ENCODE assay signal across 8 cellular contexts in the genomic region with DNA sequence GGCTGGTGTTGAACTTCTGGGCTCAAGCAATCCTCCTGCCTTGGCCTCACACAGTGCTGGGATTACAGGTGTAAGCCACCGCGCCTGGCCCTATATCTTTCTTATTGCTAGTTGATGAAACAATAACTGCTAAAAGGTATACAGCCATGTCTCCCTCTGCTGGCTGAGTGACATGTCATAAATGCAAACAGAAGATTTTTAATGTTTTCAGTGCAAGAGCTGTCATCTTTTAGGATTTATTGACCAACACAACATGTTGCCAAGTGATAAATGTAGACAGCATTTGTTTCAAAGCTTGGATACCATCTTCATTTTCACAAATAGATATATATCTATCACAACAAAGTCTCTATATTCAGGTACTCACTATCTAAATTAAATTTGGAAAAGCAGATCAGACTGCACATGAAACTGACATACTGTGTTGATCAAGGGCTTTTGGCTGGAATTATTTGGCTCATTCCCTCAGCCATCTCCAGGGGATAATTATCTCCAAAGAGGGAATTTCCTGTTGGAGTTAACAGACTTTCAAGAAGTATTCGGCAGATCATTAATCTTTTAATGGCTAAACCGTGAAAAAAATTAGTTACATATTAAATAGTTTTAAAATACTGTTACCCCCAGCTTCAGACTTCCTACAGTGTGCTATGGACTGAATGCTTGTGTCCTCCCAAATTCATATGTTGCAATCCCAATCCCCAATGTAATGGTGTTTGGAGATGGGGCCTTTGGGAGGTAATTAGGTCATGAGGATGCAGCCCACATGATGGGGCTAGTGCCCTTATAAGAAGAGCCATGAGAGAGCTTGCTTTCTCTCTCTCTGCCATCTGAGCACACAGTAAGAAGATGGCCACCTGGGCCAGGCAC. TPM values are rescaled to one million over a fixed set of nuclear protein-coding genes. Genes with fewer than 3 reads are reported as not detected.
A peak's percentile ranks its signal among the peaks of the same experiment; 100 is the strongest.
DNase-seq lines count a peak whose midpoint lies in the region; ATAC-seq and TF ChIP-seq lines count a peak whose summit lies in the region.

No MANE protein-coding gene starts in this region.

- intact Hi-C loops in esophagus squamous epithelium (cut with DNase I): no loop called here

- H3K36me3 ChIP-seq in esophagus squamous epithelium: no peaks in the 10 kb centered on the region
- no peaks in the 10 kb centered on the region for H3K36me3 ChIP-seq in parathyroid adenoma (ENCODE audit: control insufficient read depth, insufficient read depth, low read length)
- no peaks in the 10 kb centered on the region for H3K36me3 ChIP-seq in suprapubic skin

- peak in 5 of 6 experiments; percentile 40 to 67 (median 41) for TF ChIP-seq CTCF in esophagus squamous epithelium (IDR thresholded peaks at IDR 0.05)
- peak; percentile 43 for TF ChIP-seq CTCF in parathyroid adenoma (IDR thresholded peaks at IDR 0.05)
- TF ChIP-seq CTCF in suprapubic skin (IDR thresholded peaks at IDR 0.05): peak in 1 of 2 donors; percentile 31

- TF ChIP-seq POLR2A in esophagus squamous epithelium (IDR thresholded peaks at IDR 0.05): no peak
- no peak for TF ChIP-seq POLR2A in suprapubic skin (IDR thresholded peaks at IDR 0.05)

- H3K27ac ChIP-seq in esophagus squamous epithelium: no peak overlapping the region
- no peak overlapping the region for H3K27ac ChIP-seq in parathyroid adenoma
- no peak overlapping the region for H3K27ac ChIP-seq in suprapubic skin

- DNase-seq in CD1c-positive myeloid dendritic cell (ENCODE audit: extremely low spot score) (peak; percentile 42), NCI-H2196 treated with DMSO at 0.1 percent for 48 hours (lab: John Stamatoyannopoulos, UW; ENCODE audit: unreplicated experiment) (peak; percentile 33), esophagus squamous epithelium (lab: John Stamatoyannopoulos, UW) (no peak), suprapubic skin (ENCODE audit: low spot score in 2 of 2) (no peak), HuH-7.5 (ENCODE audit: low spot score) (no peak)
- peak; percentile 62 for DNase-seq in activated CD8-positive, alpha-beta memory T cell treated with anti-CD3 and anti-CD28 coated beads for 24 hours

- H3K4me2 ChIP-seq in parathyroid adenoma (ENCODE audit: low read length): no peak overlapping the region

- ATAC-seq in GM19351 (IDR thresholded peaks at IDR 0.05; ENCODE audit: unreplicated experiment): peak; percentile 51

- no peaks in the 10 kb centered on the region for H3K27me3 ChIP-seq in esophagus squamous epithelium
- no peaks in the 10 kb centered on the region for H3K27me3 ChIP-seq in parathyroid adenoma (ENCODE audit: control insufficient read depth, insufficient read depth, low read length)
- H3K27me3 ChIP-seq in suprapubic skin: no peaks in the 10 kb centered on the region

- H3K4me3 ChIP-seq in esophagus squamous epithelium (no peak overlapping the region), parathyroid adenoma (ENCODE audit: low read depth, low read length) (no peak overlapping the region), suprapubic skin (no peak overlapping the region)

- no peak for TF ChIP-seq EP300 in suprapubic skin (IDR thresholded peaks at IDR 0.05)

- no peaks in the 10 kb centered on the region for H3K9me3 ChIP-seq in esophagus squamous epithelium
- no peaks in the 10 kb centered on the region for H3K9me3 ChIP-seq in parathyroid adenoma (ENCODE audit: control insufficient read depth, low read length)
- no peaks in the 10 kb centered on the region for H3K9me3 ChIP-seq in suprapubic skin

- no peak overlapping the region for H2AFZ ChIP-seq in parathyroid adenoma

- H3K79me2 ChIP-seq in parathyroid adenoma: no peaks in the 10 kb centered on the region

- no peak overlapping the region for H3K9ac ChIP-seq in parathyroid adenoma

- peaks cover 0 to 4% (median 0%) of the 10 kb centered on the region in 3 donors for H3K4me1 ChIP-seq in esophagus squamous epithelium
- no peaks in the 10 kb centered on the region for H3K4me1 ChIP-seq in parathyroid adenoma
- no peaks in the 10 kb centered on the region for H3K4me1 ChIP-seq in suprapubic skin

- WGBS in esophagus squamous epithelium, 2 donors: 19 to 36% methylated on average over 4 of the region's 4 CpGs
- WGBS in suprapubic skin: 23% methylated on average over 4 of the region's 4 CpGs

RNA-seq across cellular contexts. Expression of a gene that starts 41.3 kb away (rescaled TPM):
- total RNA-seq in esophagus squamous epithelium: 10 to 100 TPM; 21.5 to 35.1 (median 29.2) TPM
- 10 to 100 TPM; 61.7 to 89.1 (median 78.4) TPM for total RNA-seq in suprapubic skin

Comparison
In these comparisons a context has a peak if more than half of its experiments do, and no peak if none do; other contexts are left out.
1. DNase-seq: peak in CD1c-positive myeloid dendritic cell (single experiment), NCI-H2196 treated with DMSO at 0.1 percent for 48 hours (single experiment) and activated CD8-positive, alpha-beta memory T cell treated with anti-CD3 and anti-CD28 coated beads for 24 hours (single experiment); none in esophagus squamous epithelium (single experiment), suprapubic skin (0 of 2) and HuH-7.5 (single experiment).